ENCODE assay signal across 9 cellular contexts in the genomic region with DNA sequence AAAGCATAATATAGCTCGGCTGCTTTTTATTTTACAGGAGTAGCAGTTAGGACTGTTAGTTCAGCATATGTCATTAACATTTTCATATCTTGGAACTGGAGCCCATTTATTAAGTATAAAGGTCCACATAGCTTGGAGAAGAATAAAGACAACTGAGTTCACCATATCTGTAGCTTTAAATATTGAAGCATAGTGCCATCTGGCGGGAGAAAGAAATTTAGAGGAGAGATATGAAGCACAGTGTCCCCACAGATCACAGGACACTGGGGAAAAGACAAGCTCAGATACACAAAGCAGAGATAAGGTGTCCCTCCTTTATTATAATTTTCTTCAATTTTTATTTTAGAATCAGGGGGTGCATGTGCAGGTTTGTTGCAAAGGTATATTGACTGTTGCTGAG.
A peak's percentile ranks its signal among the peaks of the same experiment; 100 is the strongest.
DNase-seq lines count a peak whose midpoint lies in the region; ATAC-seq and TF ChIP-seq lines count a peak whose summit lies in the region.
"Had no signal": no experiment of that assay in that cellular context is flagged by ENCODE, and none has a peak within 500 bp of the region (broad histone marks: within the 10 kb centered on the region; RNA-seq: fewer than 3 reads in every experiment).

No MANE protein-coding gene starts in this region.

- no peaks in the 10 kb centered on the region for H3K36me3 Mint-ChIP-seq in activated T-cell treated with anti-CD3 and anti-CD28 coated beads, Interleukin-2, amount 50 U/mL, for 24 hours (ENCODE audit: low read depth)

- H3K27ac Mint-ChIP-seq in activated T-cell treated with anti-CD3 and anti-CD28 coated beads, Interleukin-2, amount 50 U/mL, for 24 hours: no peak overlapping the region

- H3K4me3 ChIP-seq in retinal pigment epithelial cell (ENCODE audit: low read length): no peak overlapping the region
- H3K4me3 ChIP-seq: SJSA1 had no signal

- ATAC-seq in GM21360 (IDR thresholded peaks at IDR 0.05; ENCODE audit: unreplicated experiment) (peak; percentile 54), SK-N-SH treated with all-trans-retinoic acid at 6 μM for 48 hours (peak; percentile 95), GM21447 (IDR thresholded peaks at IDR 0.05; ENCODE audit: unreplicated experiment) (no peak)

- H3K9me3 Mint-ChIP-seq in activated T-cell treated with anti-CD3 and anti-CD28 coated beads, Interleukin-2, amount 50 U/mL, for 24 hours: no peaks in the 10 kb centered on the region

- peak; percentile 49 for TF ChIP-seq CTCF in retinal pigment epithelial cell (conservative IDR thresholded peaks at IDR 0.05; ENCODE audit: low read depth, low read length)

- no peak overlapping the region for H3K4me3 Mint-ChIP-seq in activated T-cell treated with anti-CD3 and anti-CD28 coated beads, Interleukin-2, amount 50 U/mL, for 24 hours

- H3K27me3 Mint-ChIP-seq in activated T-cell treated with anti-CD3 and anti-CD28 coated beads, Interleukin-2, amount 50 U/mL, for 24 hours: no peaks in the 10 kb centered on the region

- DNase-seq in DMS153 (lab: John Stamatoyannopoulos, UW) (peak; percentile 16), LoVo (ENCODE audit: low spot score) (peak; percentile 46), germinal center (ENCODE audit: low spot score) (peak; percentile 3), retinal pigment epithelial cell (ENCODE audit: low read depth) (no peak)
- no peak for DNase-seq in activated T-cell treated with anti-CD3 and anti-CD28 coated beads, Interleukin-2, amount 50 U/mL, for 24 hours

- no peaks in the 10 kb centered on the region for H3K4me1 Mint-ChIP-seq in activated T-cell treated with anti-CD3 and anti-CD28 coated beads, Interleukin-2, amount 50 U/mL, for 24 hours (ENCODE audit: low read depth)

TF ChIP-seq in SK-N-SH treated with all-trans-retinoic acid at 6 μM for 48 hours, 23 proteins besides CTCF, POLR2A, EP300 and RAD21:
- TF ChIP-seq, protein P1, sequence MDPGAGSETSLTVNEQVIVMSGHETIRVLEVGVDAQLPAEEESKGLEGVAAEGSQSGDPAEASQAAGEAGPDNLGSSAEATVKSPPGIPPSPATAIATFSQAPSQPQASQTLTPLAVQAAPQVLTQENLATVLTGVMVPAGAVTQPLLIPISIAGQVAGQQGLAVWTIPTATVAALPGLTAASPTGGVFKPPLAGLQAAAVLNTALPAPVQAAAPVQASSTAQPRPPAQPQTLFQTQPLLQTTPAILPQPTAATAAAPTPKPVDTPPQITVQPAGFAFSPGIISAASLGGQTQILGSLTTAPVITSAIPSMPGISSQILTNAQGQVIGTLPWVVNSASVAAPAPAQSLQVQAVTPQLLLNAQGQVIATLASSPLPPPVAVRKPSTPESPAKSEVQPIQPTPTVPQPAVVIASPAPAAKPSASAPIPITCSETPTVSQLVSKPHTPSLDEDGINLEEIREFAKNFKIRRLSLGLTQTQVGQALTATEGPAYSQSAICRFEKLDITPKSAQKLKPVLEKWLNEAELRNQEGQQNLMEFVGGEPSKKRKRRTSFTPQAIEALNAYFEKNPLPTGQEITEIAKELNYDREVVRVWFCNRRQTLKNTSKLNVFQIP (CRISPR knock-in tag; IDR thresholded peaks at IDR 0.05; ENCODE audit: borderline replicate concordance, low read depth): no peak
- TF ChIP-seq ZNF70 (CRISPR knock-in tag; IDR thresholded peaks at IDR 0.05): no peak
- no peak for TF ChIP-seq TSHZ2 (CRISPR knock-in tag; IDR thresholded peaks at IDR 0.05)
- no peak for TF ChIP-seq ESRRG (CRISPR knock-in tag; IDR thresholded peaks at IDR 0.05)
- no peak for TF ChIP-seq ARNTL (CRISPR knock-in tag; IDR thresholded peaks at IDR 0.05; ENCODE audit: borderline replicate concordance, low read depth)
- TF ChIP-seq TOX (CRISPR knock-in tag; IDR thresholded peaks at IDR 0.05; ENCODE audit: borderline replicate concordance): no peak
- TF ChIP-seq ZC3H10 (CRISPR knock-in tag; IDR thresholded peaks at IDR 0.05): no peak
- no peak for TF ChIP-seq BACH2 (CRISPR knock-in tag; IDR thresholded peaks at IDR 0.05; ENCODE audit: borderline replicate concordance)
- TF ChIP-seq PPARA (CRISPR knock-in tag; IDR thresholded peaks at IDR 0.05; ENCODE audit: borderline replicate concordance): no peak

Comparison
In these comparisons a context has a peak if more than half of its experiments do, and no peak if none do; other contexts are left out.
1. DNase-seq: peak in DMS153 (single experiment), LoVo (single experiment) and germinal center (single experiment); none in retinal pigment epithelial cell (single experiment) and activated T-cell treated with anti-CD3 and anti-CD28 coated beads, Interleukin-2, amount 50 U/mL, for 24 hours (single experiment).